14 cellular contexts compared by ENCODE assay signal in the genomic region with DNA sequence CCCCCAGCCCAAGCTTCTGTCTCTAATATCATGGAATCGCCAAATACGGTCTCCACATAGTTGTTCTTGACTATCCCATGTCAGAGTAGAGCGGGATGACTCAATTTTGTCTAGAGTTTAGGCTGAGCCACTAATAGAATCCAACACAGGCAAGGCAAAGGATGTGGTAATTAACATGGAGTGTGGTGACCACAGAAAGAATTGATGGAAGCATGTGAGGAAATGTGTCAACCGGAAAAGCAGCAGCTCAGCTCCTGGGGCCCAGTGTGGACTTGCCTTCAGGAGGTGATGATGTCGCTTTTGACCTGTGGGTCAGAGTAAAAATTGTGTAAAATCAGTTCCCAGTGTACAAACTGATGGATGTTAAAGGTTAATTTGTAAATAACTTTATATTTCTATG.
DNase-seq lines count a peak whose midpoint lies in the region; ATAC-seq and TF ChIP-seq lines count a peak whose summit lies in the region.
"Had no signal": no experiment of that assay in that cellular context is flagged by ENCODE, and none has a peak within 500 bp of the region (broad histone marks: within the 10 kb centered on the region; RNA-seq: fewer than 3 reads in every experiment).

No MANE protein-coding gene starts in this region.

- no peaks in the 10 kb centered on the region for H3K27me3 Mint-ChIP-seq in activated naive CD8-positive, alpha-beta T cell treated with anti-CD3 and anti-CD28 coated beads, Interleukin-2, amount 10 ng/mL, durations not matched to agents 7 days and 5 days
- no peaks in the 10 kb centered on the region for H3K27me3 Mint-ChIP-seq in activated naive CD8-positive, alpha-beta T cell treated with anti-CD3 and anti-CD28 coated beads, Interleukin-2, amount 50 U/mL, for 24 hours

- H3K27ac ChIP-seq in gastroesophageal sphincter (no peak overlapping the region), subcutaneous abdominal adipose tissue (ENCODE audit: low read depth, low read length) (peak overlapping the region; percentile 28), uterus (no peak overlapping the region)
- H3K27ac ChIP-seq: ascending aorta, SK-N-MC, thoracic aorta had no signal

- TF ChIP-seq POLR2A in gastroesophageal sphincter (IDR thresholded peaks at IDR 0.05) (no peak), uterus (IDR thresholded peaks at IDR 0.05) (no peak)

- no peak overlapping the region for H3K4me3 Mint-ChIP-seq in activated naive CD8-positive, alpha-beta T cell treated with anti-CD3 and anti-CD28 coated beads, Interleukin-2, amount 10 ng/mL, durations not matched to agents 7 days and 5 days
- H3K4me3 Mint-ChIP-seq in activated naive CD8-positive, alpha-beta T cell treated with anti-CD3 and anti-CD28 coated beads, Interleukin-2, amount 50 U/mL, for 24 hours = no peak overlapping the region

- H3K36me3 ChIP-seq in adipocyte (ENCODE audit: control insufficient read depth, insufficient read depth, low read length, severe bottlenecking) (no peaks in the 10 kb centered on the region), gastroesophageal sphincter (no peaks in the 10 kb centered on the region), subcutaneous abdominal adipose tissue (ENCODE audit: control insufficient read depth in 5 of 5, insufficient read depth in 5 of 5, low read length in 5 of 5) (no peaks in the 10 kb centered on the region), uterus (no peaks in the 10 kb centered on the region)
- H3K36me3 ChIP-seq: ascending aorta, heart right ventricle, thoracic aorta had no signal

- DNase-seq in activated naive CD8-positive, alpha-beta T cell treated with anti-CD3 and anti-CD28 coated beads, Interleukin-2, amount 10 ng/mL, durations not matched to agents 7 days and 5 days = no peak
- no peak for DNase-seq in activated naive CD8-positive, alpha-beta T cell treated with anti-CD3 and anti-CD28 coated beads, Interleukin-2, amount 50 U/mL, for 24 hours
- DNase-seq in adipocyte (ENCODE audit: low read depth) (peak; percentile 47), uterus (no peak), mucosa of gallbladder (ENCODE audit: low spot score) (no peak), left colon (no peak)
- DNase-seq: activated CD4-positive, alpha-beta T cell treated with anti-CD3 and anti-CD28 coated beads, Interleukin-2, amount 50 U/mL, for 1 hour; heart right ventricle; NCI-H345 had no signal

- TF ChIP-seq CTCF in gastroesophageal sphincter (IDR thresholded peaks at IDR 0.05) (no peak), uterus (IDR thresholded peaks at IDR 0.05) (no peak)

- H3K4me3 ChIP-seq in adipocyte (ENCODE audit: low read length) = no peak overlapping the region
- no peak overlapping the region for H3K4me3 ChIP-seq in gastroesophageal sphincter
- H3K4me3 ChIP-seq in subcutaneous abdominal adipose tissue (ENCODE audit: low read depth in 1 of 5, low read length in 5 of 5) = no peak overlapping the region
- H3K4me3 ChIP-seq in uterus = no peak overlapping the region
- H3K4me3 ChIP-seq: ascending aorta, heart right ventricle, SK-N-MC, thoracic aorta had no signal

- no peak for ATAC-seq in activated naive CD8-positive, alpha-beta T cell treated with anti-CD3 and anti-CD28 coated beads, Interleukin-2, amount 10 ng/mL, durations not matched to agents 7 days and 5 days (ENCODE audit: low read depth)
- no peak for ATAC-seq in activated naive CD8-positive, alpha-beta T cell treated with anti-CD3 and anti-CD28 coated beads, Interleukin-2, amount 50 U/mL, for 24 hours
- ATAC-seq in gastroesophageal sphincter (peak; percentile 56), left colon (no peak)

- H3K9me3 ChIP-seq in adipocyte (ENCODE audit: control insufficient read depth, low read length) (no peaks in the 10 kb centered on the region), gastroesophageal sphincter (no peaks in the 10 kb centered on the region), subcutaneous abdominal adipose tissue (ENCODE audit: control insufficient read depth in 5 of 5, low read length in 5 of 5) (no peaks in the 10 kb centered on the region), uterus (no peaks in the 10 kb centered on the region)
- H3K9me3 ChIP-seq: ascending aorta, heart right ventricle, thoracic aorta had no signal

- H3K9ac ChIP-seq in adipocyte (ENCODE audit: low read length) (no peak overlapping the region), subcutaneous abdominal adipose tissue (ENCODE audit: low read length in 5 of 5) (no peak overlapping the region)

- peaks cover 19% of the 10 kb centered on the region for H3K36me3 Mint-ChIP-seq in activated naive CD8-positive, alpha-beta T cell treated with anti-CD3 and anti-CD28 coated beads, Interleukin-2, amount 10 ng/mL, durations not matched to agents 7 days and 5 days
- H3K36me3 Mint-ChIP-seq in activated naive CD8-positive, alpha-beta T cell treated with anti-CD3 and anti-CD28 coated beads, Interleukin-2, amount 50 U/mL, for 24 hours (ENCODE audit: low read depth) = no peaks in the 10 kb centered on the region

- H3K27me3 ChIP-seq in adipocyte (replicated peaks; ENCODE audit: control insufficient read depth, insufficient read depth, low read length) (no peaks in the 10 kb centered on the region), gastroesophageal sphincter (no peaks in the 10 kb centered on the region), subcutaneous abdominal adipose tissue (ENCODE audit: control insufficient read depth in 5 of 5, insufficient read depth in 4 of 5, low read length in 5 of 5) (peaks cover 0 to 3% (median 0%) of the 10 kb centered on the region in 5 donors), uterus (no peaks in the 10 kb centered on the region)
- H3K27me3 ChIP-seq: ascending aorta, heart right ventricle had no signal

- peaks cover 28% of the 10 kb centered on the region for H3K4me1 Mint-ChIP-seq in activated naive CD8-positive, alpha-beta T cell treated with anti-CD3 and anti-CD28 coated beads, Interleukin-2, amount 10 ng/mL, durations not matched to agents 7 days and 5 days
- peaks cover 28% of the 10 kb centered on the region for H3K4me1 Mint-ChIP-seq in activated naive CD8-positive, alpha-beta T cell treated with anti-CD3 and anti-CD28 coated beads, Interleukin-2, amount 50 U/mL, for 24 hours

- WGBS in gastroesophageal sphincter (ENCODE audit: low coverage in 1 of 2), 2 donors = 73 to 80% methylated on average over 4 to 5 of the region's 5 CpGs

- intact Hi-C loops in uterus (cut with DNase I; ENCODE audit: low total_unique reads) (no loop called here), left colon (cut with DNase I, micrococcal nuclease) (no loop called here)

- peaks cover 3% of the 10 kb centered on the region for H3K9me3 Mint-ChIP-seq in activated naive CD8-positive, alpha-beta T cell treated with anti-CD3 and anti-CD28 coated beads, Interleukin-2, amount 10 ng/mL, durations not matched to agents 7 days and 5 days
- no peaks in the 10 kb centered on the region for H3K9me3 Mint-ChIP-seq in activated naive CD8-positive, alpha-beta T cell treated with anti-CD3 and anti-CD28 coated beads, Interleukin-2, amount 50 U/mL, for 24 hours

- H3K4me1 ChIP-seq in adipocyte (ENCODE audit: control insufficient read depth, insufficient read depth, low read length) = peaks cover 15% of the 10 kb centered on the region
- H3K4me1 ChIP-seq in gastroesophageal sphincter = peaks cover 0 to 17% (median 0%) of the 10 kb centered on the region in 3 donors
- H3K4me1 ChIP-seq in subcutaneous abdominal adipose tissue (ENCODE audit: control insufficient read depth in 5 of 5, insufficient read depth in 5 of 5, low read length in 5 of 5) = peaks cover 4 to 17% (median 10%) of the 10 kb centered on the region in 5 donors
- no peaks in the 10 kb centered on the region for H3K4me1 ChIP-seq in uterus

- no peak for TF ChIP-seq EP300 in gastroesophageal sphincter (IDR thresholded peaks at IDR 0.05)

- POLR2A ChIA-PET in activated naive CD8-positive, alpha-beta T cell treated with anti-CD3 and anti-CD28 coated beads, Interleukin-2, amount 10 ng/mL, durations not matched to agents 7 days and 5 days (lab: Charles Lee) = interaction anchor here (0.8 to 0.9 kb wide), 2 partner anchors 8 to 109 kb away, joined by 3 read pairs; no protein-coding TSS in a partner anchor

- H3K27ac Mint-ChIP-seq in activated naive CD8-positive, alpha-beta T cell treated with anti-CD3 and anti-CD28 coated beads, Interleukin-2, amount 10 ng/mL, durations not matched to agents 7 days and 5 days = peak overlapping the region; percentile 45
- no peak overlapping the region for H3K27ac Mint-ChIP-seq in activated naive CD8-positive, alpha-beta T cell treated with anti-CD3 and anti-CD28 coated beads, Interleukin-2, amount 50 U/mL, for 24 hours
